2 cellular contexts compared by ENCODE assay signal in the genomic region with DNA sequence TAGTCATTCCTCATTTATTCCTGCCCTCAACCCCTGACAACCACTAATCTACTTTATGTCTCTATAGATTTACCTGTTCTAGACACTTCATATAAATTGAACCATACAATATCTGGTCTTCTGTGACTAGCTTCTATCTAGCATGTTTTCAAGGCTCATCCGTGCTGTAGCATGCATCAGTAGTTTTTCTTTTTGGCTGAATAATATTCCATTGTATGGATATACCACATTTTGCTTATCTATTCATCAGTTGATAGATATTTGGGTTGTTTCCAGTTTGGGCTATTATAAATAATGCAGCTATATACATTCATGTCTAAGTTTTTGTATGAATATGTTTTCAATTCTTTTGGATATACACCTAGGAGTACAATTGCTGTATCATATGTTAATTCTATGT.
TF ChIP-seq lines count a peak whose summit lies in the region.

No MANE protein-coding gene starts in this region.

TF ChIP-seq in SK-N-SH, 30 proteins besides CTCF, POLR2A, EP300 and RAD21 (continued from another document):
- TF ChIP-seq, protein P1, sequence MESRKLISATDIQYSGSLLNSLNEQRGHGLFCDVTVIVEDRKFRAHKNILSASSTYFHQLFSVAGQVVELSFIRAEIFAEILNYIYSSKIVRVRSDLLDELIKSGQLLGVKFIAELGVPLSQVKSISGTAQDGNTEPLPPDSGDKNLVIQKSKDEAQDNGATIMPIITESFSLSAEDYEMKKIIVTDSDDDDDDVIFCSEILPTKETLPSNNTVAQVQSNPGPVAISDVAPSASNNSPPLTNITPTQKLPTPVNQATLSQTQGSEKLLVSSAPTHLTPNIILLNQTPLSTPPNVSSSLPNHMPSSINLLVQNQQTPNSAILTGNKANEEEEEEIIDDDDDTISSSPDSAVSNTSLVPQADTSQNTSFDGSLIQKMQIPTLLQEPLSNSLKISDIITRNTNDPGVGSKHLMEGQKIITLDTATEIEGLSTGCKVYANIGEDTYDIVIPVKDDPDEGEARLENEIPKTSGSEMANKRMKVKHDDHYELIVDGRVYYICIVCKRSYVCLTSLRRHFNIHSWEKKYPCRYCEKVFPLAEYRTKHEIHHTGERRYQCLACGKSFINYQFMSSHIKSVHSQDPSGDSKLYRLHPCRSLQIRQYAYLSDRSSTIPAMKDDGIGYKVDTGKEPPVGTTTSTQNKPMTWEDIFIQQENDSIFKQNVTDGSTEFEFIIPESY (IDR thresholded peaks at IDR 0.05; ENCODE audit: borderline replicate concordance, low read depth): no peak
- TF ChIP-seq, protein P2, sequence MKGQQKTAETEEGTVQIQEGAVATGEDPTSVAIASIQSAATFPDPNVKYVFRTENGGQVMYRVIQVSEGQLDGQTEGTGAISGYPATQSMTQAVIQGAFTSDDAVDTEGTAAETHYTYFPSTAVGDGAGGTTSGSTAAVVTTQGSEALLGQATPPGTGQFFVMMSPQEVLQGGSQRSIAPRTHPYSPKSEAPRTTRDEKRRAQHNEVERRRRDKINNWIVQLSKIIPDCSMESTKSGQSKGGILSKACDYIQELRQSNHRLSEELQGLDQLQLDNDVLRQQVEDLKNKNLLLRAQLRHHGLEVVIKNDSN (IDR thresholded peaks at IDR 0.05; ENCODE audit: borderline replicate concordance, low read depth): no peak
- TF ChIP-seq SIN3A (IDR thresholded peaks at IDR 0.05; ENCODE audit: borderline replicate concordance, low read depth, low read length): no peak
- TF ChIP-seq, protein P3, sequence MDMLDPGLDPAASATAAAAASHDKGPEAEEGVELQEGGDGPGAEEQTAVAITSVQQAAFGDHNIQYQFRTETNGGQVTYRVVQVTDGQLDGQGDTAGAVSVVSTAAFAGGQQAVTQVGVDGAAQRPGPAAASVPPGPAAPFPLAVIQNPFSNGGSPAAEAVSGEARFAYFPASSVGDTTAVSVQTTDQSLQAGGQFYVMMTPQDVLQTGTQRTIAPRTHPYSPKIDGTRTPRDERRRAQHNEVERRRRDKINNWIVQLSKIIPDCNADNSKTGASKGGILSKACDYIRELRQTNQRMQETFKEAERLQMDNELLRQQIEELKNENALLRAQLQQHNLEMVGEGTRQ (IDR thresholded peaks at IDR 0.05; ENCODE audit: borderline replicate concordance, low read depth, low read length): no peak
- no peak for TF ChIP-seq GATA2 (CRISPR knock-in tag; IDR thresholded peaks at IDR 0.05)
- TF ChIP-seq EZH2phosphoT487 (IDR thresholded peaks at IDR 0.05; ENCODE audit: borderline replicate concordance, low read depth): no peak
- TF ChIP-seq RCOR1 (IDR thresholded peaks at IDR 0.05; ENCODE audit: low read length): no peak
- TF ChIP-seq TCF12 (IDR thresholded peaks at IDR 0.05): no peak
- TF ChIP-seq CHD2 (IDR thresholded peaks at IDR 0.05; ENCODE audit: low read length, partially characterized antibody): no peak
TF ChIP-seq in SK-N-SH: peak in this region for 0.

TF ChIP-seq in K562, 482 proteins besides CTCF, POLR2A, EP300 and RAD21 (continued from another document):
- TF ChIP-seq, protein P4, sequence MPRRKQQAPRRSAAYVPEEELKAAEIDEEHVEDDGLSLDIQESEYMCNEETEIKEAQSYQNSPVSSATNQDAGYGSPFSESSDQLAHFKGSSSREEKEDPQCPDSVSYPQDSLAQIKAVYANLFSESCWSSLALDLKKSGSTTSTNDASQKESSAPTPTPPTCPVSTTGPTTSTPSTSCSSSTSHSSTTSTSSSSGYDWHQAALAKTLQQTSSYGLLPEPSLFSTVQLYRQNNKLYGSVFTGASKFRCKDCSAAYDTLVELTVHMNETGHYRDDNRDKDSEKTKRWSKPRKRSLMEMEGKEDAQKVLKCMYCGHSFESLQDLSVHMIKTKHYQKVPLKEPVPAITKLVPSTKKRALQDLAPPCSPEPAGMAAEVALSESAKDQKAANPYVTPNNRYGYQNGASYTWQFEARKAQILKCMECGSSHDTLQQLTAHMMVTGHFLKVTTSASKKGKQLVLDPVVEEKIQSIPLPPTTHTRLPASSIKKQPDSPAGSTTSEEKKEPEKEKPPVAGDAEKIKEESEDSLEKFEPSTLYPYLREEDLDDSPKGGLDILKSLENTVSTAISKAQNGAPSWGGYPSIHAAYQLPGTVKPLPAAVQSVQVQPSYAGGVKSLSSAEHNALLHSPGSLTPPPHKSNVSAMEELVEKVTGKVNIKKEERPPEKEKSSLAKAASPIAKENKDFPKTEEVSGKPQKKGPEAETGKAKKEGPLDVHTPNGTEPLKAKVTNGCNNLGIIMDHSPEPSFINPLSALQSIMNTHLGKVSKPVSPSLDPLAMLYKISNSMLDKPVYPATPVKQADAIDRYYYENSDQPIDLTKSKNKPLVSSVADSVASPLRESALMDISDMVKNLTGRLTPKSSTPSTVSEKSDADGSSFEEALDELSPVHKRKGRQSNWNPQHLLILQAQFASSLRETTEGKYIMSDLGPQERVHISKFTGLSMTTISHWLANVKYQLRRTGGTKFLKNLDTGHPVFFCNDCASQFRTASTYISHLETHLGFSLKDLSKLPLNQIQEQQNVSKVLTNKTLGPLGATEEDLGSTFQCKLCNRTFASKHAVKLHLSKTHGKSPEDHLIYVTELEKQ (CRISPR knock-in tag; IDR thresholded peaks at IDR 0.05): no peak
- TF ChIP-seq XRCC3 (IDR thresholded peaks at IDR 0.05) (no peak), FOXJ2 (tag; IDR thresholded peaks at IDR 0.05) (no peak), ZNF146 (CRISPR knock-in tag; IDR thresholded peaks at IDR 0.05; ENCODE audit: unreplicated experiment) (peak; percentile 58)
- TF ChIP-seq, protein P5, sequence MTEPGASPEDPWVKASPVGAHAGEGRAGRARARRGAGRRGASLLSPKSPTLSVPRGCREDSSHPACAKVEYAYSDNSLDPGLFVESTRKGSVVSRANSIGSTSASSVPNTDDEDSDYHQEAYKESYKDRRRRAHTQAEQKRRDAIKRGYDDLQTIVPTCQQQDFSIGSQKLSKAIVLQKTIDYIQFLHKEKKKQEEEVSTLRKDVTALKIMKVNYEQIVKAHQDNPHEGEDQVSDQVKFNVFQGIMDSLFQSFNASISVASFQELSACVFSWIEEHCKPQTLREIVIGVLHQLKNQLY (CRISPR knock-in tag; conservative IDR thresholded peaks at IDR 0.05): no peak
TF ChIP-seq in K562: peak in this region for 1.
